Comparison of ENCODE assay signal across 1 cellular context in the genomic region with DNA sequence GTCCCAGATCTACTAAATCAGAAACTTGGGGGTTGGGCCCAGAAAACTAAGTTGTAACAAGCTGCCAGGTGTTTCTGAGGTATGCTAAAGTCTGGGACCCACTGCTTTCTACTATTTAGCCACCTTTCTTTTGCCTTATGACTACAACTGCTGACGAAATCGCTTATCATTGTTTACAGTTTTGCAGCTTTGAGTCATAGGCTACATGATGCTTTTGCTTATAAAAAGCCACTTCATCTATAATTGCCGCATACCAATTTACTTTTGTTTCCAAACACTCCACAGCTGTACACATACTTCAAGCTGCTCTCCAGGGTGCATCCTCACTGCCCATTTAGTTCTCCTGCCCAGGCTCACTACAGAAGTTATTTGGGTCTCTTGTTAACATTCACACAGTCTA.
TF ChIP-seq lines count a peak whose summit lies in the region.

No MANE protein-coding gene starts in this region.

TF ChIP-seq in GM12878, 131 proteins besides CTCF, POLR2A, EP300 and RAD21 (continued from another document):
- TF ChIP-seq NKRF (conservative IDR thresholded peaks at IDR 0.05) (no peak), JUNB (IDR thresholded peaks at IDR 0.05) (peak; percentile 76), CREB1 (IDR thresholded peaks at IDR 0.05; ENCODE audit: low read depth) (peak; percentile 71; the same call in 1 of the 2 replicates), BMI1 (IDR thresholded peaks at IDR 0.05; ENCODE audit: borderline replicate concordance) (no peak), EED (IDR thresholded peaks at IDR 0.05; ENCODE audit: low read depth) (no peak), HDAC6 (IDR thresholded peaks at IDR 0.05; ENCODE audit: unreplicated experiment) (no peak), STAT3 (IDR thresholded peaks at IDR 0.05; ENCODE audit: low read depth, low read length) (no peak), CEBPB (IDR thresholded peaks at IDR 0.05; ENCODE audit: borderline replicate concordance in 1 of 2, low read depth in 2 of 2, low read length in 2 of 2) (no peak), BACH1 (IDR thresholded peaks at IDR 0.05; ENCODE audit: borderline replicate concordance) (no peak), EGR1 (IDR thresholded peaks at IDR 0.05; ENCODE audit: borderline replicate concordance in 1 of 2, low read depth in 2 of 2, low read length in 2 of 2) (no peak), FOS (IDR thresholded peaks at IDR 0.05; ENCODE audit: borderline replicate concordance, extremely low read depth, insufficient read length) (no peak), NRF1 (conservative IDR thresholded peaks at IDR 0.05; ENCODE audit: low read depth, low read length) (no peak), CHD4 (IDR thresholded peaks at IDR 0.05) (no peak), ASH2L (IDR thresholded peaks at IDR 0.05; ENCODE audit: borderline replicate concordance, low read depth) (no peak), CREM (IDR thresholded peaks at IDR 0.05; ENCODE audit: low read depth) (peak; percentile 63)
TF ChIP-seq in GM12878: peak in this region for 4.
